Comparison of ENCODE assay signal across 8 cellular contexts in genomic region chr1:161119379-161120061, GRCh38.
DNase-seq lines count a peak whose midpoint lies in the region; ATAC-seq and TF ChIP-seq lines count a peak whose summit lies in the region.

No MANE protein-coding gene starts in this region.

- DNase-seq in GM13976 (ENCODE audit: low spot score): peak; percentile 75
- peak; percentile 39 to 78 for DNase-seq in SW 1271 (lab: John Stamatoyannopoulos, UW)
- DNase-seq in astrocyte of the hippocampus (ENCODE audit: low read depth, low spot score): peak; percentile 62
- peak; percentile 87 for DNase-seq in iris pigment epithelial cell (ENCODE audit: low read depth)
- peak; percentile 51 to 52 for DNase-seq in stimulated activated CD4-positive, alpha-beta T cell treated with anti-CD3 and anti-CD28 coated beads, Interleukin-2, amount 100 ng/mL, for 48 hours

- peak; percentile 40 for ATAC-seq in HG03342 (IDR thresholded peaks at IDR 0.05; ENCODE audit: unreplicated experiment)
- ATAC-seq in GM19455 (IDR thresholded peaks at IDR 0.05; ENCODE audit: unreplicated experiment): no peak
- ATAC-seq in GM19023 (IDR thresholded peaks at IDR 0.05; ENCODE audit: unreplicated experiment): no peak

- in situ Hi-C loops in GM13976 (cut with MboI; ENCODE audit: low sequenced_read_pairs, unreplicated experiment): no loop called here

- TF ChIP-seq CTCF in GM13976 (IDR thresholded peaks at IDR 0.05; ENCODE audit: borderline replicate concordance, control extremely low read depth, extremely low read depth, insufficient read depth, missing control alignments): no peak
